In the genomic region with DNA sequence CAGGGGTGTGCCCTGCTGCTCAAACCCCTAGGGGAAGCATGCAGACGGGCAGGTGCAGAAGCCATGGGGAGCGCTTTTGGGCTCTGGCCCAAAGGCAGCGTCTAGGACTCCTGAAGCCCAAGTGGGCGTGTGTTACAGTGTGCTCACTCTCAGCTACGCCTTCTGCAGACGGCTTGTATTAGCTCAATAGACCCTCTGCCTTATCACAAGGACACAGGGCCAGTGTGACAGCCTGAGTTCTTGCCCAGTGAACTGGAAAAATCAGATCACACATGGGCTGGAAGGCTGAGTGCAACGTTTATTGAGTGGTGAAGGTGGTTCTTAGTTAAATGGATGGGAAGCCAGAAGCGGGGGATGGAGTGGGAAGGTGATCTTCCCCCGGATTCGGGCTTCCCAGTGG, we compare ENCODE assay signal across 21 cellular contexts.
"Had no signal": no experiment of that assay in that cellular context is flagged by ENCODE, and none has a peak within 500 bp of the region (broad histone marks: within the 10 kb centered on the region; RNA-seq: fewer than 3 reads in every experiment).

No MANE protein-coding gene starts in this region.

- H3K4me3 Mint-ChIP-seq: natural killer cell treated with Interleukin-12 subunit alpha and Interleukin-12 subunit beta and Interleukin-15 and Interleukin-18, amount 100 ng/mL, for 72 hours; stimulated activated naive B cell treated with anti-CD40 and anti-IgM and Interleukin-4, amounts not matched to agents 10 μg/mL and 1 μg/mL and 100 μg/mL, for 72 hours; stimulated activated naive CD8-positive, alpha-beta T cell treated with anti-CD3 and anti-CD28 coated beads, Interleukin-15, amount 100 ng/mL, for 72 hours had no signal

- H3K4me1 ChIP-seq: left lung, pancreas had no signal

- H3K27ac ChIP-seq: left lung, pancreas, sigmoid colon, skin epidermis, testis had no signal

- H3K4me3 ChIP-seq: dorsolateral prefrontal cortex, left lung, lung, pancreas, sigmoid colon, skin epidermis, testis had no signal

- H3K4me1 Mint-ChIP-seq: stimulated activated naive B cell treated with anti-CD40 and anti-IgM and Interleukin-4, amounts not matched to agents 10 μg/mL and 1 μg/mL and 100 μg/mL, for 72 hours; stimulated activated naive CD8-positive, alpha-beta T cell treated with anti-CD3 and anti-CD28 coated beads, Interleukin-15, amount 100 ng/mL, for 72 hours had no signal

- H3K27me3 ChIP-seq: dorsolateral prefrontal cortex, left lung, pancreas, sigmoid colon, testis had no signal

- H3K36me3 Mint-ChIP-seq: natural killer cell treated with Interleukin-12 subunit alpha and Interleukin-12 subunit beta and Interleukin-15 and Interleukin-18, amount 100 ng/mL, for 72 hours; stimulated activated naive B cell treated with anti-CD40 and anti-IgM and Interleukin-4, amounts not matched to agents 10 μg/mL and 1 μg/mL and 100 μg/mL, for 72 hours had no signal

- H3K9me3 ChIP-seq: left lung, pancreas, sigmoid colon, testis had no signal

- DNase-seq: cortex of kidney; dorsolateral prefrontal cortex; effector CD8-positive, alpha-beta T cell; foreskin melanocyte; head of caudate nucleus; hypothalamus; left lung; mesenchymal stem cell; midbrain; occipital lobe; pancreas; sigmoid colon; stimulated activated CD4-positive, alpha-beta T cell treated with anti-CD3 and anti-CD28 coated beads, Interleukin-2, amount 100 ng/mL, for 24 hours; stimulated activated CD4-positive, alpha-beta T cell treated with anti-CD3 and anti-CD28 coated beads, Interleukin-4, amount 100 ng/mL, for 4 hours; stimulated activated naive B cell treated with anti-CD40 and anti-IgM and Interleukin-4, amounts not matched to agents 10 μg/mL and 1 μg/mL and 100 μg/mL, for 72 hours; stimulated activated naive CD8-positive, alpha-beta T cell treated with anti-CD3 and anti-CD28 coated beads, Interleukin-15, amount 100 ng/mL, for 72 hours; testis; trophoblast cell had no signal

- H3K9me3 Mint-ChIP-seq: natural killer cell treated with Interleukin-12 subunit alpha and Interleukin-12 subunit beta and Interleukin-15 and Interleukin-18, amount 100 ng/mL, for 72 hours; stimulated activated naive B cell treated with anti-CD40 and anti-IgM and Interleukin-4, amounts not matched to agents 10 μg/mL and 1 μg/mL and 100 μg/mL, for 72 hours; stimulated activated naive CD8-positive, alpha-beta T cell treated with anti-CD3 and anti-CD28 coated beads, Interleukin-15, amount 100 ng/mL, for 72 hours had no signal

- H3K36me3 ChIP-seq: left lung, pancreas, sigmoid colon had no signal

- ATAC-seq: left lung; natural killer cell treated with Interleukin-12 subunit alpha and Interleukin-12 subunit beta and Interleukin-15 and Interleukin-18, amount 100 ng/mL, for 72 hours; pancreas; stimulated activated naive B cell treated with anti-CD40 and anti-IgM and Interleukin-4, amounts not matched to agents 10 μg/mL and 1 μg/mL and 100 μg/mL, for 72 hours; stimulated activated naive CD8-positive, alpha-beta T cell treated with anti-CD3 and anti-CD28 coated beads, Interleukin-15, amount 100 ng/mL, for 72 hours had no signal
